In genomic region chr20:17878912-17879602, GRCh38 we compare ENCODE assay signal across 1 cellular context.
A peak's percentile ranks its signal among the peaks of the same experiment; 100 is the strongest.
TF ChIP-seq lines count a peak whose summit lies in the region.

No MANE protein-coding gene starts in this region.

TF ChIP-seq in GM12878, 131 proteins besides CTCF, POLR2A, EP300 and RAD21 (continued from another document):
- TF ChIP-seq, protein P1, sequence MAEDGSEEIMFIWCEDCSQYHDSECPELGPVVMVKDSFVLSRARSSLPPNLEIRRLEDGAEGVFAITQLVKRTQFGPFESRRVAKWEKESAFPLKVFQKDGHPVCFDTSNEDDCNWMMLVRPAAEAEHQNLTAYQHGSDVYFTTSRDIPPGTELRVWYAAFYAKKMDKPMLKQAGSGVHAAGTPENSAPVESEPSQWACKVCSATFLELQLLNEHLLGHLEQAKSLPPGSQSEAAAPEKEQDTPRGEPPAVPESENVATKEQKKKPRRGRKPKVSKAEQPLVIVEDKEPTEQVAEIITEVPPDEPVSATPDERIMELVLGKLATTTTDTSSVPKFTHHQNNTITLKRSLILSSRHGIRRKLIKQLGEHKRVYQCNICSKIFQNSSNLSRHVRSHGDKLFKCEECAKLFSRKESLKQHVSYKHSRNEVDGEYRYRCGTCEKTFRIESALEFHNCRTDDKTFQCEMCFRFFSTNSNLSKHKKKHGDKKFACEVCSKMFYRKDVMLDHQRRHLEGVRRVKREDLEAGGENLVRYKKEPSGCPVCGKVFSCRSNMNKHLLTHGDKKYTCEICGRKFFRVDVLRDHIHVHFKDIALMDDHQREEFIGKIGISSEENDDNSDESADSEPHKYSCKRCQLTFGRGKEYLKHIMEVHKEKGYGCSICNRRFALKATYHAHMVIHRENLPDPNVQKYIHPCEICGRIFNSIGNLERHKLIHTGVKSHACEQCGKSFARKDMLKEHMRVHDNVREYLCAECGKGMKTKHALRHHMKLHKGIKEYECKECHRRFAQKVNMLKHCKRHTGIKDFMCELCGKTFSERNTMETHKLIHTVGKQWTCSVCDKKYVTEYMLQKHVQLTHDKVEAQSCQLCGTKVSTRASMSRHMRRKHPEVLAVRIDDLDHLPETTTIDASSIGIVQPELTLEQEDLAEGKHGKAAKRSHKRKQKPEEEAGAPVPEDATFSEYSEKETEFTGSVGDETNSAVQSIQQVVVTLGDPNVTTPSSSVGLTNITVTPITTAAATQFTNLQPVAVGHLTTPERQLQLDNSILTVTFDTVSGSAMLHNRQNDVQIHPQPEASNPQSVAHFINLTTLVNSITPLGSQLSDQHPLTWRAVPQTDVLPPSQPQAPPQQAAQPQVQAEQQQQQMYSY (CRISPR knock-in tag; IDR thresholded peaks at IDR 0.05) = no peak
- TF ChIP-seq RBBP5 (conservative IDR thresholded peaks at IDR 0.05) = no peak
- TF ChIP-seq NFIC (IDR thresholded peaks at IDR 0.05; ENCODE audit: low read depth, low read length) = 0 out of 2 replicates have a peak, but pooled peaks have one; percentile 48
